ENCODE assay signal across 9 cellular contexts in the genomic region with DNA sequence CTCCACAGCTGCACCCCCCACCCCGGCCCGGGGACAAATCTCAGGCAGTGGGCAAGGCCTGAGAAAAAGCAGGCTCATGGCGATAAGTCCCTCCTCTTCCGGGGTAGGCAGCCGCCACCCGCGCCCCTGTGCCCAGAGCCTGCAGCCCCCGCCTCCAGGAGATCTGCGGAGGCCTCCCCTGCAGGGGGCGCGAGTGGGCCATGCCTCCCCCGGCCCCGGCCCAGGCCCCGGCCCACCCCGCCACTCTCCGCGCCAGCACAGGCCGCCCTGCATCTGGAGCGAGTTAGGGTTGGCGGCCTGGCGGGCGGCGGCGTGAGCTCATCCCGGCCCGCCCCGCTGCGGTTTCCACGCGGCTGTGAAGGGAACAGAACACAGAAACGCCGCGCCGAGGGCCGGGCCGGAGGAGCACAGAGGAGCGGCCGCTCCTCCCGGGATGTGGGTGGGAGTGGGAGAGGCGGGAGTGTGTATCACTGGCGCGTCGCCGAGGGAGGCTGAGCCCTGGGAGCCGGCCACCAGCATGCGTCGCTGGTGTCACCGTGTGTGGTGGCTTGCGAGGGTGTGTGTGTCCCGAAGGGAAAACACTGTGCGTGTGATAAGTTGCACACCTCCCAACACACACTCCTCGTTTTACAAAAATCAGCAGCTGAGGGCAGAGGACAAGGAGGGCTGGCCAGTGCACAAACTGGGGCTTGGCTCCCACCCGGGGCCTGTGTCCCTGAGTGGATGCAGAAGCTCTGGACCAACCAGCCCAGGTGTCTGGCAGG. TPM values are rescaled to one million over a fixed set of nuclear protein-coding genes. Genes with fewer than 3 reads are reported as not detected.
DNase-seq lines count a peak whose midpoint lies in the region; ATAC-seq and TF ChIP-seq lines count a peak whose summit lies in the region.
"Had no signal": no experiment of that assay in that cellular context is flagged by ENCODE, and none has a peak within 500 bp of the region (broad histone marks: within the 10 kb centered on the region; RNA-seq: fewer than 3 reads in every experiment).

No MANE protein-coding gene starts in this region.

- H3K27me3 ChIP-seq in BLaER1 treated with 17β-estradiol and CSF1 and Interleukin-3, amounts not matched to agents 10 nM and 100 nM = no peaks in the 10 kb centered on the region
- H3K27me3 ChIP-seq in hepatocyte (no peaks in the 10 kb centered on the region), aorta (ENCODE audit: control insufficient read depth in 1 of 2, insufficient read depth in 2 of 2, low read length in 1 of 2) (no peaks in the 10 kb centered on the region)

- H4K20me1 ChIP-seq in BLaER1 treated with 17β-estradiol and CSF1 and Interleukin-3, amounts not matched to agents 10 nM and 100 nM = no peaks in the 10 kb centered on the region
- H4K20me1 ChIP-seq in hepatocyte (ENCODE audit: insufficient read depth, poor library complexity, severe bottlenecking) = no peaks in the 10 kb centered on the region

- no peaks in the 10 kb centered on the region for H3K27me3 Mint-ChIP-seq in T-helper 17 cell

- no peaks in the 10 kb centered on the region for H3K36me3 ChIP-seq in BLaER1 treated with 17β-estradiol and CSF1 and Interleukin-3, amounts not matched to agents 10 nM and 100 nM
- H3K36me3 ChIP-seq in hepatocyte (replicated peaks; ENCODE audit: insufficient read depth, low read depth) (no peaks in the 10 kb centered on the region), aorta (ENCODE audit: control insufficient read depth in 1 of 2, insufficient read depth in 2 of 2, low read length in 1 of 2) (no peaks in the 10 kb centered on the region)

- H3K4me2 ChIP-seq in BLaER1 treated with 17β-estradiol and CSF1 and Interleukin-3, amounts not matched to agents 10 nM and 100 nM = peak overlapping the region; percentile 84 to 99 (median 94)
- peak overlapping the region; percentile 94 for H3K4me2 ChIP-seq in hepatocyte

- TF ChIP-seq CTCF in hepatocyte (IDR thresholded peaks at IDR 0.05; ENCODE audit: poor library complexity) = peak; percentile 62
- peak; percentile 49 for TF ChIP-seq CTCF in retinal pigment epithelial cell (conservative IDR thresholded peaks at IDR 0.05; ENCODE audit: low read depth, low read length)

- peak; percentile 65 for ATAC-seq in GM19328 (IDR thresholded peaks at IDR 0.05; ENCODE audit: unreplicated experiment)
- ATAC-seq in T-helper 17 cell = peak; percentile 93
- peak; percentile 89 for ATAC-seq in aorta (ENCODE audit: low FRiP score)

- H3K4me1 ChIP-seq in BLaER1 treated with 17β-estradiol and CSF1 and Interleukin-3, amounts not matched to agents 10 nM and 100 nM = peaks cover 13 to 25% (median 22%) of the 10 kb centered on the region in 10 experiments
- peaks cover 45% of the 10 kb centered on the region for H3K4me1 ChIP-seq in hepatocyte (ENCODE audit: insufficient read depth)
- no peaks in the 10 kb centered on the region for H3K4me1 ChIP-seq in aorta (ENCODE audit: control insufficient read depth in 1 of 2, insufficient read depth in 2 of 2, low read length in 2 of 2)

- DNase-seq in HT-29 (ENCODE audit: low spot score) (peak; percentile 23), T-helper 17 cell (peak; percentile 60 to 69 (median 66)), amygdala (lab: John Stamatoyannopoulos, UW) (peak in 47 of 56 donors; percentile 31 to 88 (median 64)), hepatocyte (ENCODE audit: low spot score) (peak; percentile 92), retinal pigment epithelial cell (ENCODE audit: low read depth) (no peak), aorta (peak; percentile 84 to 94)

- peak overlapping the region; percentile 37 to 93 (median 85); a peak in 21 of 22 replicates for H3K27ac ChIP-seq in BLaER1 treated with 17β-estradiol and CSF1 and Interleukin-3, amounts not matched to agents 10 nM and 100 nM
- H3K27ac ChIP-seq in hepatocyte (peak overlapping the region; percentile 96), aorta (ENCODE audit: low read depth in 1 of 2, low read length in 2 of 2) (peak overlapping the region in 1 of 2 donors; percentile 8)
- H3K27ac ChIP-seq: SK-N-MC had no signal

- H3K4me3 ChIP-seq in BLaER1 treated with 17β-estradiol and CSF1 and Interleukin-3, amounts not matched to agents 10 nM and 100 nM = peak overlapping the region; percentile 49 to 70 (median 62)
- peak overlapping the region; percentile 40 for H3K4me3 ChIP-seq in hepatocyte
- peak overlapping the region; percentile 52 for H3K4me3 ChIP-seq in retinal pigment epithelial cell (ENCODE audit: low read length)
- peak overlapping the region; percentile 49 to 56 for H3K4me3 ChIP-seq in aorta (ENCODE audit: low read length in 2 of 2)
- H3K4me3 ChIP-seq: SK-N-MC had no signal

- WGBS in hepatocyte (ENCODE audit: low lambda C conversion rate, missing lambda C conversion rate) = 26% methylated on average over 30 of the region's 53 CpGs
- WGBS in aorta, 2 donors = 0 to 1% methylated on average over 38 to 53 of the region's 53 CpGs

- peak overlapping the region; percentile 71 to 89 (median 84) for H3K9ac ChIP-seq in BLaER1 treated with 17β-estradiol and CSF1 and Interleukin-3, amounts not matched to agents 10 nM and 100 nM

- no peaks in the 10 kb centered on the region for H3K9me2 ChIP-seq in hepatocyte (replicated peaks; ENCODE audit: insufficient read depth)

- no peaks in the 10 kb centered on the region for H3K79me2 ChIP-seq in hepatocyte

- H3K36me3 Mint-ChIP-seq in T-helper 17 cell (ENCODE audit: low read depth) = peaks cover under 1% of the 10 kb centered on the region

- peaks cover 8% of the 10 kb centered on the region for H3K4me1 Mint-ChIP-seq in T-helper 17 cell

- peak overlapping the region; percentile 97 for H2AFZ ChIP-seq in hepatocyte

- peak overlapping the region; percentile 4 for H3K27ac Mint-ChIP-seq in T-helper 17 cell

- intact Hi-C loops in aorta (cut with DNase I) = loop anchor here in 1 of 2 donors (5.0 kb wide), 1 partner anchor 139 kb away; no protein-coding TSS in a partner anchor

- H3K4me3 Mint-ChIP-seq in T-helper 17 cell = peak overlapping the region; percentile 80

- peaks cover 14 to 25% (median 20%) of the 10 kb centered on the region in 11 experiments for H3K9me3 ChIP-seq in BLaER1 treated with 17β-estradiol and CSF1 and Interleukin-3, amounts not matched to agents 10 nM and 100 nM (replicated peaks in 1 of 11)
- H3K9me3 ChIP-seq in T-helper 17 cell (ENCODE audit: control insufficient read depth, low read length, poor library complexity, severe bottlenecking) = no peaks in the 10 kb centered on the region
- peaks cover 10% of the 10 kb centered on the region for H3K9me3 ChIP-seq in hepatocyte (ENCODE audit: low read depth)
- no peaks in the 10 kb centered on the region for H3K9me3 ChIP-seq in aorta (ENCODE audit: control insufficient read depth, low read length)

RNA-seq across cellular contexts. Expression of gene MYL3, which starts 17.2 kb away (rescaled TPM):
- total RNA-seq in HT-29 (2014; rRNA removed; shearing (Covaris generic)) = not detected in 2 replicates
- total RNA-seq in T-helper 17 cell (not detected), hepatocyte (5.8 and 9.5 TPM in 2 replicates), aorta (1 to 10 TPM; 1.8 to 3.0 TPM)
- polyA plus RNA-seq in hepatocyte (7.4 and 9.7 TPM in 2 replicates), aorta (10 to 100 TPM in 1 of 2 donors, 1 to 10 TPM in 1; 2.6 to 14.3 TPM)

RNA-seq across cellular contexts. Expression of gene PTH1R, which starts 31.5 kb away (rescaled TPM):
- total RNA-seq in HT-29 (2014; rRNA removed; shearing (Covaris generic)) = not detected in 2 replicates
- total RNA-seq in T-helper 17 cell (not detected), hepatocyte (13.9 and 14.5 TPM in 2 replicates), aorta (1 to 10 TPM; 6.6 to 6.7 TPM)
- polyA plus RNA-seq in hepatocyte (29.4 and 31.0 TPM in 2 replicates), aorta (10 to 100 TPM in 1 of 2 donors, 1 to 10 TPM in 1; 8.4 to 38.6 TPM)
